22 cellular contexts compared by ENCODE assay signal in genomic region chr11:95653099-95653498, GRCh38.
A peak's percentile ranks its signal among the peaks of the same experiment; 100 is the strongest.
DNase-seq lines count a peak whose midpoint lies in the region; ATAC-seq and TF ChIP-seq lines count a peak whose summit lies in the region.
"Had no signal": no experiment of that assay in that cellular context is flagged by ENCODE, and none has a peak within 500 bp of the region (broad histone marks: within the 10 kb centered on the region; RNA-seq: fewer than 3 reads in every experiment).

No MANE protein-coding gene starts in this region.

- ATAC-seq in GM18870 (IDR thresholded peaks at IDR 0.05; ENCODE audit: unreplicated experiment) = no peak
- ATAC-seq in HG03135 (IDR thresholded peaks at IDR 0.05; ENCODE audit: unreplicated experiment) = no peak
- ATAC-seq: GM12878 had no signal

- H3K27ac ChIP-seq in VCaP = peak overlapping the region; percentile 99
- H3K27ac ChIP-seq: BLaER1 had no signal

- H3K27me3 Mint-ChIP-seq in nephron (ENCODE audit: low read depth) = no peaks in the 10 kb centered on the region
- H3K27me3 Mint-ChIP-seq: CD4-positive, alpha-beta memory T cell had no signal

- DNase-seq in NCI-H510A (lab: John Stamatoyannopoulos, UW) = no peak
- DNase-seq: 8988T; ACHN; BE2C; C1 segment of cervical spinal cord; CD4-positive, alpha-beta memory T cell; CD4-positive, CD25-positive, alpha-beta regulatory T cell; CD8-positive, alpha-beta memory T cell; COR-L47; DMS153; DMS53; DMS79; DND-41; EL; GDM1 had no signal

- peaks cover 45% of the 10 kb centered on the region for H3K4me1 Mint-ChIP-seq in nephron
- H3K4me1 Mint-ChIP-seq: CD8-positive, alpha-beta memory T cell had no signal

- peak overlapping the region; percentile 82 to 89 (median 88) for H3K27ac Mint-ChIP-seq in nephron
- H3K27ac Mint-ChIP-seq: CD14-positive monocyte; CD4-positive, alpha-beta memory T cell; CD8-positive, alpha-beta memory T cell had no signal

- H3K36me3 Mint-ChIP-seq in nephron (ENCODE audit: low read depth) = no peaks in the 10 kb centered on the region
- H3K36me3 Mint-ChIP-seq: CD14-positive monocyte; CD4-positive, alpha-beta memory T cell had no signal

- no peaks in the 10 kb centered on the region for H3K9me3 Mint-ChIP-seq in nephron
- H3K9me3 Mint-ChIP-seq: CD4-positive, alpha-beta memory T cell; CD4-positive, CD25-positive, alpha-beta regulatory T cell; CD8-positive, alpha-beta memory T cell had no signal

- no peak for TF ChIP-seq CTCF in VCaP (conservative IDR thresholded peaks at IDR 0.05)
- no peak for TF ChIP-seq CTCF in nephron (IDR thresholded peaks at IDR 0.05; ENCODE audit: unreplicated experiment in 3 of 3)

- H3K4me3 Mint-ChIP-seq in nephron = no peak overlapping the region
- H3K4me3 Mint-ChIP-seq: CD14-positive monocyte; CD4-positive, alpha-beta memory T cell; CD4-positive, CD25-positive, alpha-beta regulatory T cell; CD8-positive, alpha-beta memory T cell had no signal
